Comparison of ENCODE assay signal across 1 cellular context in genomic region chr1:15364740-15365139, GRCh38.
TF ChIP-seq lines count a peak whose summit lies in the region.

No MANE protein-coding gene starts in this region.

TF ChIP-seq in Ishikawa, 13 proteins besides CTCF, POLR2A, EP300 and RAD21 (continued from another document):
- no peak for TF ChIP-seq REST (IDR thresholded peaks at IDR 0.05; ENCODE audit: low read depth)
- no peak for TF ChIP-seq USF1 (IDR thresholded peaks at IDR 0.05)
- no peak for TF ChIP-seq YY1 (IDR thresholded peaks at IDR 0.05; ENCODE audit: low read depth)
- no peak for TF ChIP-seq TAF1 (IDR thresholded peaks at IDR 0.05; ENCODE audit: low read depth)
- no peak for TF ChIP-seq CREB1 (IDR thresholded peaks at IDR 0.05; ENCODE audit: low read depth)
- no peak for TF ChIP-seq FOXM1 (IDR thresholded peaks at IDR 0.05; ENCODE audit: borderline replicate concordance, low read depth)
- TF ChIP-seq CEBPB (IDR thresholded peaks at IDR 0.05), result no peak
- no peak for TF ChIP-seq MAX (IDR thresholded peaks at IDR 0.05)
- TF ChIP-seq ZBTB7A (IDR thresholded peaks at IDR 0.05; ENCODE audit: low read depth), result no peak
- no peak for TF ChIP-seq TCF12 (IDR thresholded peaks at IDR 0.05; ENCODE audit: low read depth)
- TF ChIP-seq TEAD4 (IDR thresholded peaks at IDR 0.05), result no peak
